ENCODE assay signal across 8 cellular contexts in genomic region chr5:181243521-181244307, GRCh38. TPM values are rescaled to one million over a fixed set of nuclear protein-coding genes. Genes with fewer than 3 reads are reported as not detected.
A peak's percentile ranks its signal among the peaks of the same experiment; 100 is the strongest.
DNase-seq lines count a peak whose midpoint lies in the region; ATAC-seq and TF ChIP-seq lines count a peak whose summit lies in the region.

RACK1 (minus strand) TSS chr5:181243906; CDS start chr5:181243800, 106 bp downstream.

- CTCF ChIA-PET in A673 (lab: Charles Lee), result no interaction called here

- no peaks in the 10 kb centered on the region for H3K9me3 ChIP-seq in A673 (ENCODE audit: low read depth, low read length, poor library complexity, severe bottlenecking)
- no peaks in the 10 kb centered on the region for H3K9me3 ChIP-seq in lung (ENCODE audit: control insufficient read depth in 2 of 2, insufficient read depth in 1 of 2, low read length in 1 of 2)

- intact Hi-C loops in A673 (cut with micrococcal nuclease; ENCODE audit: unreplicated experiment), result loop anchor here (1.0 kb wide), 1 partner anchor 20 kb away; the partner anchor contains the start of gene TRIM41

- H3K4me1 ChIP-seq in A673 (ENCODE audit: insufficient read depth, low read length, poor library complexity, severe bottlenecking), result peaks cover 41% of the 10 kb centered on the region
- peaks cover 15 to 25% of the 10 kb centered on the region in 2 donors for H3K4me1 ChIP-seq in lung (ENCODE audit: control insufficient read depth in 2 of 2, insufficient read depth in 2 of 2, low read length in 2 of 2)

- ATAC-seq in HG03442 (IDR thresholded peaks at IDR 0.05; ENCODE audit: unreplicated experiment), result peak; percentile 50
- ATAC-seq in lung (ENCODE audit: insufficient read depth, low FRiP score), result peak; percentile 71

- POLR2A ChIA-PET in A673 (lab: Charles Lee; ENCODE audit: low non-redundant PET), result interaction anchor here (1.0 kb wide), 1 partner anchor 8 kb away, joined by 4 read pairs; no protein-coding TSS in a partner anchor

- peak; percentile 93 for DNase-seq in A673 (ENCODE audit: low spot score)
- DNase-seq in GM19238 (ENCODE audit: insufficient read length, low spot score), result peak; percentile 77
- peak; percentile 83 for DNase-seq in activated CD4-positive, alpha-beta T cell treated with anti-CD3 and anti-CD28 coated beads for 1 hour
- DNase-seq in dermis blood vessel endothelial cell, result peak; percentile 92
- DNase-seq in lung (ENCODE audit: low spot score), result peak; percentile 92
- DNase-seq in stimulated activated CD4-positive, alpha-beta T cell treated with anti-CD3 and anti-CD28 coated beads, TNF-alpha, amount 100 ng/mL, for 48 hours (ENCODE audit: low read depth in 3 of 3), result peak; percentile 75 to 84 (median 83)
- no peak for DNase-seq in AML-193 (lab: John Stamatoyannopoulos, UW)

- no peak for TF ChIP-seq CTCF in A673 (conservative IDR thresholded peaks at IDR 0.05; ENCODE audit: low read depth, low read length)
- TF ChIP-seq CTCF in lung (IDR thresholded peaks at IDR 0.05; ENCODE audit: control extremely low read depth, extremely low read depth), result no peak

- BruUV-seq in A673 (replicated peaks; lab: Mats Ljungman, UMichigan), result TSS peak; percentile 50

- H3K4me3 ChIP-seq in A673 (ENCODE audit: low read depth, low read length, poor library complexity, severe bottlenecking) (peak within 1 kb of the TSS; percentile 78), lung (peak within 1 kb of the TSS; percentile 96)

- 0% methylated on average over 52 of the region's 52 CpGs for WGBS in lung, 2 donors

- no peaks in the 10 kb centered on the region for H3K27me3 ChIP-seq in A673 (replicated peaks; ENCODE audit: insufficient read depth, low read depth, low read length, poor library complexity)
- H3K27me3 ChIP-seq in lung (ENCODE audit: control insufficient read depth, insufficient read depth), result no peaks in the 10 kb centered on the region

- peak within 1 kb of the TSS; percentile 96 for H3K27ac ChIP-seq in A673 (ENCODE audit: low read depth, low read length, poor library complexity, severe bottlenecking)
- H3K27ac ChIP-seq in lung (ENCODE audit: low read depth in 1 of 2, low read length in 1 of 2), result peak within 1 kb of the TSS; percentile 95 to 97

- H3K36me3 ChIP-seq in A673 (ENCODE audit: insufficient read depth, low read length, poor library complexity, severe bottlenecking) (peaks cover 43% of the 10 kb centered on the region), lung (ENCODE audit: control insufficient read depth in 2 of 2, insufficient read depth in 2 of 2, low read length in 2 of 2) (peaks cover 16 to 34% of the 10 kb centered on the region in 2 donors)

RNA-seq across cellular contexts. Expression of gene RACK1, which starts in this region (rescaled TPM):
- total RNA-seq in A673 (2021) (1,719 and 1,726 TPM in 2 replicates), dermis blood vessel endothelial cell (4,132 and 4,370 TPM in 2 replicates), lung (1,000 to 10,000 TPM; 1,254 to 2,994 TPM)
- 1,000 to 10,000 TPM; 1,850 to 2,028 TPM for polyA plus RNA-seq in lung

Comparison
In these comparisons a context has a peak if more than half of its experiments do, and no peak if none do; other contexts are left out.
1. DNase-seq: peak in A673 (single experiment), GM19238 (single experiment), activated CD4-positive, alpha-beta T cell treated with anti-CD3 and anti-CD28 coated beads for 1 hour (single experiment), dermis blood vessel endothelial cell (single experiment), lung (single experiment) and stimulated activated CD4-positive, alpha-beta T cell treated with anti-CD3 and anti-CD28 coated beads, TNF-alpha, amount 100 ng/mL, for 48 hours (3 of 3); none in AML-193 (0 of 2).